Comparison of ENCODE assay signal across 15 cellular contexts in genomic region chr1:61215676-61216289, GRCh38.
"Had no signal": no experiment of that assay in that cellular context is flagged by ENCODE, and none has a peak within 500 bp of the region (broad histone marks: within the 10 kb centered on the region; RNA-seq: fewer than 3 reads in every experiment).

No MANE protein-coding gene starts in this region.

- H3K4me1 ChIP-seq: spleen had no signal

- H3K4me3 Mint-ChIP-seq: activated naive CD4-positive, alpha-beta T cell treated with anti-CD3 and anti-CD28 coated beads, Interleukin-2, amount 50 U/mL, for 24 hours; activated T-cell treated with anti-CD3 and anti-CD28 coated beads, Interleukin-2, amount 50 U/mL, for 24 hours; brain; mesothelial cell of epicardium; neural crest cell; stimulated activated memory B cell treated with anti-CD40 and anti-IgM and Interleukin-4, amounts not matched to agents 10 μg/mL and 1 μg/mL and 100 μg/mL, for 72 hours; T-helper 2 cell treated with Interferon-gamma antibody and Interleukin-4, amounts not matched to agents 5 μg/mL and 100 μg/mL, for 36 hours had no signal

- H3K9me3 Mint-ChIP-seq: activated naive CD4-positive, alpha-beta T cell treated with anti-CD3 and anti-CD28 coated beads, Interleukin-2, amount 50 U/mL, for 24 hours; activated T-cell treated with anti-CD3 and anti-CD28 coated beads, Interleukin-2, amount 50 U/mL, for 24 hours; neural crest cell; stimulated activated memory B cell treated with anti-CD40 and anti-IgM and Interleukin-4, amounts not matched to agents 10 μg/mL and 1 μg/mL and 100 μg/mL, for 72 hours; T-helper 2 cell treated with Interferon-gamma antibody and Interleukin-4, amounts not matched to agents 5 μg/mL and 100 μg/mL, for 36 hours had no signal

- H3K4me3 ChIP-seq: esophagus muscularis mucosa, spleen had no signal

- H3K27ac Mint-ChIP-seq: activated naive CD4-positive, alpha-beta T cell treated with anti-CD3 and anti-CD28 coated beads, Interleukin-2, amount 50 U/mL, for 24 hours; activated T-cell treated with anti-CD3 and anti-CD28 coated beads, Interleukin-2, amount 50 U/mL, for 24 hours; brain; stimulated activated memory B cell treated with anti-CD40 and anti-IgM and Interleukin-4, amounts not matched to agents 10 μg/mL and 1 μg/mL and 100 μg/mL, for 72 hours; T-helper 2 cell treated with Interferon-gamma antibody and Interleukin-4, amounts not matched to agents 5 μg/mL and 100 μg/mL, for 36 hours had no signal

- H3K36me3 ChIP-seq: esophagus muscularis mucosa, spleen had no signal

- H3K27me3 ChIP-seq: esophagus muscularis mucosa, spleen had no signal

- H3K27me3 Mint-ChIP-seq: activated naive CD4-positive, alpha-beta T cell treated with anti-CD3 and anti-CD28 coated beads, Interleukin-2, amount 50 U/mL, for 24 hours; activated T-cell treated with anti-CD3 and anti-CD28 coated beads, Interleukin-2, amount 50 U/mL, for 24 hours; brain; stimulated activated memory B cell treated with anti-CD40 and anti-IgM and Interleukin-4, amounts not matched to agents 10 μg/mL and 1 μg/mL and 100 μg/mL, for 72 hours had no signal

- H3K4me1 Mint-ChIP-seq: activated naive CD4-positive, alpha-beta T cell treated with anti-CD3 and anti-CD28 coated beads, Interleukin-2, amount 50 U/mL, for 24 hours; neural crest cell; stimulated activated memory B cell treated with anti-CD40 and anti-IgM and Interleukin-4, amounts not matched to agents 10 μg/mL and 1 μg/mL and 100 μg/mL, for 72 hours had no signal

- DNase-seq: activated effector memory CD4-positive, alpha-beta T cell treated with Interleukin-2 at 50 U/mL for 16 hours; activated T-cell treated with anti-CD3 and anti-CD28 coated beads, Interleukin-2, amount 50 U/mL, for 24 hours; cerebellar nuclear complex; foreskin fibroblast; right cardiac atrium; spleen; stimulated activated CD4-positive, alpha-beta T cell treated with anti-CD3 and anti-CD28 coated beads, Interleukin-1b, Interleukin-23, amount 100 ng/mL, for 48 hours; trophoblast cell had no signal

- ATAC-seq: stimulated activated memory B cell treated with anti-CD40 and anti-IgM and Interleukin-4, amounts not matched to agents 10 μg/mL and 1 μg/mL and 100 μg/mL, for 72 hours had no signal

- H3K9me3 ChIP-seq: esophagus muscularis mucosa, spleen had no signal

- H3K27ac ChIP-seq: esophagus muscularis mucosa, spleen had no signal

- H3K36me3 Mint-ChIP-seq: activated naive CD4-positive, alpha-beta T cell treated with anti-CD3 and anti-CD28 coated beads, Interleukin-2, amount 50 U/mL, for 24 hours; stimulated activated memory B cell treated with anti-CD40 and anti-IgM and Interleukin-4, amounts not matched to agents 10 μg/mL and 1 μg/mL and 100 μg/mL, for 72 hours had no signal
